ENCODE assay signal across 9 cellular contexts in genomic region chr15:40939909-40940801, GRCh38. TPM values are rescaled to one million over a fixed set of nuclear protein-coding genes. Genes with fewer than 3 reads are reported as not detected.
DNase-seq lines count a peak whose midpoint lies in the region; ATAC-seq and TF ChIP-seq lines count a peak whose summit lies in the region.
"Had no signal": no experiment of that assay in that cellular context is flagged by ENCODE, and none has a peak within 500 bp of the region (broad histone marks: within the 10 kb centered on the region; RNA-seq: fewer than 3 reads in every experiment).

No MANE protein-coding gene starts in this region.

- DNase-seq in CD14-positive monocyte (ENCODE audit: low spot score) (no peak), HFFc6 (no peak), chondrocyte (ENCODE audit: low spot score) (no peak), SHP77 treated with DMSO at 0.1 percent for 48 hours (lab: John Stamatoyannopoulos, UW) (no peak), AML-193 (lab: John Stamatoyannopoulos, UW) (no peak), NCI-H1417 treated with DMSO at 0.1 percent for 48 hours (lab: John Stamatoyannopoulos, UW) (no peak)
- no peak for DNase-seq in natural killer cell treated with Interleukin-12 subunit alpha and Interleukin-12 subunit beta and Interleukin-15 and Interleukin-18, amount 100 ng/mL, for 72 hours (ENCODE audit: low spot score)
- DNase-seq: GF-D8 had no signal

- intact Hi-C loops in CD14-positive monocyte (cut with micrococcal nuclease), result loop anchor here in 1 of 2 donors (5.0 to 10.0 kb wide), 2 partner anchors 33 to 85 kb away; no protein-coding TSS in a partner anchor

- TF ChIP-seq CTCF in CD14-positive monocyte (IDR thresholded peaks at IDR 0.05) (no peak), HFFc6 (IDR thresholded peaks at IDR 0.05) (no peak), chondrocyte (IDR thresholded peaks at IDR 0.05) (no peak)

- ATAC-seq in natural killer cell treated with Interleukin-12 subunit alpha and Interleukin-12 subunit beta and Interleukin-15 and Interleukin-18, amount 100 ng/mL, for 72 hours, result no peak
- ATAC-seq in HG03378 (IDR thresholded peaks at IDR 0.05; ENCODE audit: unreplicated experiment), result no peak

- H3K36me3 Mint-ChIP-seq in CD14-positive monocyte (no peaks in the 10 kb centered on the region), HFFc6 (ENCODE audit: low read depth) (no peaks in the 10 kb centered on the region), chondrocyte (ENCODE audit: low read depth) (no peaks in the 10 kb centered on the region)
- H3K36me3 Mint-ChIP-seq in natural killer cell treated with Interleukin-12 subunit alpha and Interleukin-12 subunit beta and Interleukin-15 and Interleukin-18, amount 100 ng/mL, for 72 hours, result no peaks in the 10 kb centered on the region

- H3K27ac Mint-ChIP-seq in CD14-positive monocyte, result peak overlapping the region in 6 of 7 donors; percentile 7 to 78 (median 58)
- peak overlapping the region; percentile 94 for H3K27ac Mint-ChIP-seq in HFFc6
- H3K27ac Mint-ChIP-seq in chondrocyte (ENCODE audit: unreplicated experiment), result peak overlapping the region; percentile 90
- peak overlapping the region; percentile 36 to 42 for H3K27ac Mint-ChIP-seq in natural killer cell treated with Interleukin-12 subunit alpha and Interleukin-12 subunit beta and Interleukin-15 and Interleukin-18, amount 100 ng/mL, for 72 hours

- H3K4me1 Mint-ChIP-seq in CD14-positive monocyte (peaks cover 35% of the 10 kb centered on the region), HFFc6 (ENCODE audit: low read depth) (peaks cover 32% of the 10 kb centered on the region), chondrocyte (ENCODE audit: low read depth) (peaks cover 35% of the 10 kb centered on the region)
- peaks cover 22 to 28% of the 10 kb centered on the region in 2 donors for H3K4me1 Mint-ChIP-seq in natural killer cell treated with Interleukin-12 subunit alpha and Interleukin-12 subunit beta and Interleukin-15 and Interleukin-18, amount 100 ng/mL, for 72 hours (ENCODE audit: low read depth in 2 of 2)

- no peaks in the 10 kb centered on the region for H3K9me3 Mint-ChIP-seq in CD14-positive monocyte
- H3K9me3 Mint-ChIP-seq in HFFc6, result no peaks in the 10 kb centered on the region
- no peaks in the 10 kb centered on the region for H3K9me3 Mint-ChIP-seq in chondrocyte (ENCODE audit: low read depth)
- no peaks in the 10 kb centered on the region for H3K9me3 Mint-ChIP-seq in natural killer cell treated with Interleukin-12 subunit alpha and Interleukin-12 subunit beta and Interleukin-15 and Interleukin-18, amount 100 ng/mL, for 72 hours

- peak overlapping the region; percentile 67 to 83 for H3K4me3 Mint-ChIP-seq in CD14-positive monocyte
- peak overlapping the region; percentile 81 for H3K4me3 Mint-ChIP-seq in HFFc6
- H3K4me3 Mint-ChIP-seq in chondrocyte (ENCODE audit: unreplicated experiment), result no peak overlapping the region
- H3K4me3 Mint-ChIP-seq in natural killer cell treated with Interleukin-12 subunit alpha and Interleukin-12 subunit beta and Interleukin-15 and Interleukin-18, amount 100 ng/mL, for 72 hours, result peak overlapping the region; percentile 8

- peaks cover 9 to 14% (median 12%) of the 10 kb centered on the region in 3 donors for H3K27me3 Mint-ChIP-seq in CD14-positive monocyte (ENCODE audit: low read depth in 3 of 3)
- peaks cover 1% of the 10 kb centered on the region; the same call in 1 of the 2 replicates for H3K27me3 Mint-ChIP-seq in HFFc6 (ENCODE audit: insufficient read depth)
- no peaks in the 10 kb centered on the region for H3K27me3 Mint-ChIP-seq in chondrocyte (ENCODE audit: low read depth)
- no peaks in the 10 kb centered on the region for H3K27me3 Mint-ChIP-seq in natural killer cell treated with Interleukin-12 subunit alpha and Interleukin-12 subunit beta and Interleukin-15 and Interleukin-18, amount 100 ng/mL, for 72 hours

RNA-seq across cellular contexts. Expression of gene DLL4, which starts 11.0 kb away (rescaled TPM):
- polyA plus RNA-seq in CD14-positive monocyte, result not detected
- under 1 TPM in 2 of 6 experiments, not detected in 4; 0.05 to 0.11 TPM for total RNA-seq in HFFc6 (2021; fragmentation: NEBNext Ultra II Directional; extraction: Animal tissue kit (Norgen Biotek cat#: 25700))
- 0.36 to 0.45 TPM in 2 of 3 replicates, not detected in the other for total RNA-seq in chondrocyte
- total RNA-seq in natural killer cell treated with Interleukin-12 subunit alpha and Interleukin-12 subunit beta and Interleukin-15 and Interleukin-18, amount 100 ng/mL, for 72 hours, result under 1 TPM in 1 of 2 donors, not detected in 1; 0.17 TPM

RNA-seq across cellular contexts. Expression of gene CHAC1, which starts 13.1 kb away (rescaled TPM):
- not detected for polyA plus RNA-seq in CD14-positive monocyte
- total RNA-seq in HFFc6 (2021; fragmentation: NEBNext Ultra II Directional; extraction: Animal tissue kit (Norgen Biotek cat#: 25700)), result 10 to 100 TPM; 20.8 to 26.0 (median 24.2) TPM
- total RNA-seq in chondrocyte, result 2.8 to 78.5 TPM (median 77.6 TPM) in 3 replicates
- 10 to 100 TPM in 1 of 2 donors, 1 to 10 TPM in 1; 7.7 to 13.1 TPM for total RNA-seq in natural killer cell treated with Interleukin-12 subunit alpha and Interleukin-12 subunit beta and Interleukin-15 and Interleukin-18, amount 100 ng/mL, for 72 hours

RNA-seq across cellular contexts. Expression of gene VPS18, which starts 45.9 kb away (rescaled TPM):
- polyA plus RNA-seq in CD14-positive monocyte, result 10 to 100 TPM; 21.8 to 22.8 TPM
- 10 to 100 TPM; 27.7 to 33.1 (median 31.2) TPM for total RNA-seq in HFFc6 (2021; fragmentation: NEBNext Ultra II Directional; extraction: Animal tissue kit (Norgen Biotek cat#: 25700))
- total RNA-seq in chondrocyte, result 29.4 to 35.6 TPM (median 33.0 TPM) in 3 replicates
- total RNA-seq in natural killer cell treated with Interleukin-12 subunit alpha and Interleukin-12 subunit beta and Interleukin-15 and Interleukin-18, amount 100 ng/mL, for 72 hours, result 10 to 100 TPM; 22.8 to 27.3 TPM

Comparison
In these comparisons a context has a peak if more than half of its experiments do, and no peak if none do; other contexts are left out.
1. H3K27ac Mint-ChIP-seq: peak in every context shown above with its lines; median percentile 94 in HFFc6; 90 in chondrocyte; 58 in CD14-positive monocyte; 39 in natural killer cell treated with Interleukin-12 subunit alpha and Interleukin-12 subunit beta and Interleukin-15 and Interleukin-18, amount 100 ng/mL, for 72 hours.